Comparison of ENCODE assay signal across 1 cellular context in the genomic region with DNA sequence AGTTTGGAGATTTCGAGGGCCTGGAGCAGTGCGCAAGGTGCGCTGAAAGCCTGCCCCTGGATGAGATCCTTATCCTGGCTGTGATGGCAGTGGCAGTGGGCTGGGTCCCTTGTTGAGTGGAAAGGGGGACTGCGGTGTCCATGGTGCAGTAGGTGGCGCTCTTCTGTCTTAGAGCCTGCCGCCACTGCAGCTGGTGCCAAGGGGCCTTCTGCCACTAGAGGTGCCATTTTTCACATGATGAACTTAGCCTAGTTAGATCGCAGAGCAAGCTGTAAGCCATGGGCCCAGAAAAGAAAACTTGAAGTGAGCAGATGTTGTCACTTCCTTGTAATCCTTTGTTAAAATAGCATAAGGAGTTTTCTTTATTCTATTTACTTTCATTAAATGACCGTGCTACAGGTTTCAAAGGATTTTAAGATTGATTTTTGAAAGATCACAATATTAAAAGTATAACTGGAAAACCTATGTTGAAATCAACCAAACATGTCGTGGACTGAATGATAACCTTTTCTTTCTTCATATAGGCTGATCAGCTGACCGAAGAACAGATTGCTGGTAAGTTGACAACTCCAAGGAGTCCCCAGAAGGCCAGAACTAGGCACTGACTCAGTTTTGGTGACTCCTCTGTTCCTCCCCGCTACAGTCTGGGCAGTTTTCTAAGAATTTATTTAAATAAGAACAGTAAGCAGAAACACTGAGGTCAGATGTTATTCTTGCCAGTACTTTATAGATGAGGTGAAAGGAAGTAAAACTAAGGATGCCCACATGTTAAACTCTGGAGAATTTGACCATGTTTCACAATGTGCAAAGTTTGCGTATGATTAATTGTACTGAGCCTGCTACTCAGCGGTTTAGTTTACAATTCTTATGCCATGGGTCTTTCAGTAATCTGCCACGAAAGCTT.
TF ChIP-seq lines count a peak whose summit lies in the region.

No MANE protein-coding gene starts in this region.

TF ChIP-seq in HepG2, 621 proteins besides CTCF, POLR2A, EP300 and RAD21 (continued from another document and continues in another):
- TF ChIP-seq ZNF318 (CRISPR knock-in tag; IDR thresholded peaks at IDR 0.05) (no peak), TBX3 (IDR thresholded peaks at IDR 0.05; ENCODE audit: borderline replicate concordance) (no peak), PCBP2 (optimal IDR thresholded peaks at IDR 0.05; ENCODE audit: low read depth, low read length, poor library complexity, severe bottlenecking) (no peak), ZFP36L2 (CRISPR knock-in tag; IDR thresholded peaks at IDR 0.05) (no peak), KMT2A (CRISPR knock-in tag; IDR thresholded peaks at IDR 0.05) (peak; percentile 70; the same call in 1 of the 2 replicates), ZNF432 (CRISPR knock-in tag; IDR thresholded peaks at IDR 0.05; ENCODE audit: borderline replicate concordance) (no peak), ZMYM2 (CRISPR knock-in tag; IDR thresholded peaks at IDR 0.05) (no peak), TFE3 (CRISPR knock-in tag; IDR thresholded peaks at IDR 0.05) (peak; percentile 40; the same call in 1 of the 2 replicates), ZNF124 (CRISPR knock-in tag; IDR thresholded peaks at IDR 0.05) (0 out of 2 replicates have a peak, but pooled peaks have one; percentile 60), MAFK (conservative IDR thresholded peaks at IDR 0.05 in 1 of 2, IDR thresholded peaks at IDR 0.05 in 1 of 2; ENCODE audit: low read length in 2 of 2) (no peak), PHF21A (CRISPR knock-in tag; IDR thresholded peaks at IDR 0.05) (no peak), RCOR2 (CRISPR knock-in tag; IDR thresholded peaks at IDR 0.05) (0 out of 2 replicates have a peak, but pooled peaks have one; percentile 49), STAT5B (CRISPR knock-in tag; IDR thresholded peaks at IDR 0.05) (no peak), MED8 (CRISPR knock-in tag; IDR thresholded peaks at IDR 0.05; ENCODE audit: insufficient replicate concordance) (no peak), HDAC2 (CRISPR knock-in tag; IDR thresholded peaks at IDR 0.05) (peak; percentile 62), NR2F6 (IDR thresholded peaks at IDR 0.05) (no peak), NR2F6 (CRISPR knock-in tag; IDR thresholded peaks at IDR 0.05) (peak; percentile 56; the same call in 1 of the 2 replicates), ZNF12 (CRISPR knock-in tag; IDR thresholded peaks at IDR 0.05) (0 out of 2 replicates have a peak, but pooled peaks have one; percentile 37), NFKBIZ (CRISPR knock-in tag; IDR thresholded peaks at IDR 0.05) (no peak), ZNF550 (CRISPR knock-in tag; IDR thresholded peaks at IDR 0.05; ENCODE audit: borderline replicate concordance) (no peak), ZNF33A (CRISPR knock-in tag; IDR thresholded peaks at IDR 0.05; ENCODE audit: borderline replicate concordance) (no peak), ZNF784 (CRISPR knock-in tag; IDR thresholded peaks at IDR 0.05; ENCODE audit: borderline replicate concordance) (no peak), HNRNPLL (IDR thresholded peaks at IDR 0.05; ENCODE audit: low read depth, low read length, poor library complexity, severe bottlenecking) (peak; percentile 64), FOXP4 (CRISPR knock-in tag; IDR thresholded peaks at IDR 0.05) (no peak), IRX3 (CRISPR knock-in tag; IDR thresholded peaks at IDR 0.05; ENCODE audit: borderline replicate concordance, low read depth) (no peak), ZNF737 (CRISPR knock-in tag; IDR thresholded peaks at IDR 0.05; ENCODE audit: borderline replicate concordance) (no peak), ZNF777 (CRISPR knock-in tag; IDR thresholded peaks at IDR 0.05) (no peak), ZNF225 (CRISPR knock-in tag; IDR thresholded peaks at IDR 0.05) (no peak), ZNF746 (CRISPR knock-in tag; IDR thresholded peaks at IDR 0.05) (no peak), HIVEP1 (CRISPR knock-in tag; IDR thresholded peaks at IDR 0.05) (no peak), ARNT2 (CRISPR knock-in tag; IDR thresholded peaks at IDR 0.05; ENCODE audit: low read depth) (no peak), CENPBD1 (CRISPR knock-in tag; IDR thresholded peaks at IDR 0.05; ENCODE audit: borderline replicate concordance, low read depth) (no peak), ZNF292 (CRISPR knock-in tag; IDR thresholded peaks at IDR 0.05; ENCODE audit: borderline replicate concordance, low read depth) (no peak), ZNF672 (CRISPR knock-in tag; IDR thresholded peaks at IDR 0.05) (no peak), TSC22D2 (CRISPR knock-in tag; IDR thresholded peaks at IDR 0.05; ENCODE audit: borderline replicate concordance) (no peak)
- TF ChIP-seq, protein P1, sequence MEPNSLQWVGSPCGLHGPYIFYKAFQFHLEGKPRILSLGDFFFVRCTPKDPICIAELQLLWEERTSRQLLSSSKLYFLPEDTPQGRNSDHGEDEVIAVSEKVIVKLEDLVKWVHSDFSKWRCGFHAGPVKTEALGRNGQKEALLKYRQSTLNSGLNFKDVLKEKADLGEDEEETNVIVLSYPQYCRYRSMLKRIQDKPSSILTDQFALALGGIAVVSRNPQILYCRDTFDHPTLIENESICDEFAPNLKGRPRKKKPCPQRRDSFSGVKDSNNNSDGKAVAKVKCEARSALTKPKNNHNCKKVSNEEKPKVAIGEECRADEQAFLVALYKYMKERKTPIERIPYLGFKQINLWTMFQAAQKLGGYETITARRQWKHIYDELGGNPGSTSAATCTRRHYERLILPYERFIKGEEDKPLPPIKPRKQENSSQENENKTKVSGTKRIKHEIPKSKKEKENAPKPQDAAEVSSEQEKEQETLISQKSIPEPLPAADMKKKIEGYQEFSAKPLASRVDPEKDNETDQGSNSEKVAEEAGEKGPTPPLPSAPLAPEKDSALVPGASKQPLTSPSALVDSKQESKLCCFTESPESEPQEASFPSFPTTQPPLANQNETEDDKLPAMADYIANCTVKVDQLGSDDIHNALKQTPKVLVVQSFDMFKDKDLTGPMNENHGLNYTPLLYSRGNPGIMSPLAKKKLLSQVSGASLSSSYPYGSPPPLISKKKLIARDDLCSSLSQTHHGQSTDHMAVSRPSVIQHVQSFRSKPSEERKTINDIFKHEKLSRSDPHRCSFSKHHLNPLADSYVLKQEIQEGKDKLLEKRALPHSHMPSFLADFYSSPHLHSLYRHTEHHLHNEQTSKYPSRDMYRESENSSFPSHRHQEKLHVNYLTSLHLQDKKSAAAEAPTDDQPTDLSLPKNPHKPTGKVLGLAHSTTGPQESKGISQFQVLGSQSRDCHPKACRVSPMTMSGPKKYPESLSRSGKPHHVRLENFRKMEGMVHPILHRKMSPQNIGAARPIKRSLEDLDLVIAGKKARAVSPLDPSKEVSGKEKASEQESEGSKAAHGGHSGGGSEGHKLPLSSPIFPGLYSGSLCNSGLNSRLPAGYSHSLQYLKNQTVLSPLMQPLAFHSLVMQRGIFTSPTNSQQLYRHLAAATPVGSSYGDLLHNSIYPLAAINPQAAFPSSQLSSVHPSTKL (CRISPR knock-in tag; IDR thresholded peaks at IDR 0.05): peak; percentile 40; the same call in 1 of the 2 replicates
- TF ChIP-seq, protein P2, sequence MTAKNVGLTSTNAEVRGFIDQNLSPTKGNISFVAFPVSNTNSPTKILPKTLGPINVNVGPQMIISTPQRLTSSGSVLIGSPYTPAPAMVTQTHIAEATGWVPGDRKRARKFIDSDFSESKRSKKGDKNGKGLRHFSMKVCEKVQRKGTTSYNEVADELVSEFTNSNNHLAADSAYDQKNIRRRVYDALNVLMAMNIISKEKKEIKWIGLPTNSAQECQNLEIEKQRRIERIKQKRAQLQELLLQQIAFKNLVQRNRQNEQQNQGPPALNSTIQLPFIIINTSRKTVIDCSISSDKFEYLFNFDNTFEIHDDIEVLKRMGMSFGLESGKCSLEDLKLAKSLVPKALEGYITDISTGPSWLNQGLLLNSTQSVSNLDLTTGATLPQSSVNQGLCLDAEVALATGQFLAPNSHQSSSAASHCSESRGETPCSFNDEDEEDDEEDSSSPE (CRISPR knock-in tag; IDR thresholded peaks at IDR 0.05): 0 out of 2 replicates have a peak, but pooled peaks have one; percentile 33
- TF ChIP-seq, protein P3, sequence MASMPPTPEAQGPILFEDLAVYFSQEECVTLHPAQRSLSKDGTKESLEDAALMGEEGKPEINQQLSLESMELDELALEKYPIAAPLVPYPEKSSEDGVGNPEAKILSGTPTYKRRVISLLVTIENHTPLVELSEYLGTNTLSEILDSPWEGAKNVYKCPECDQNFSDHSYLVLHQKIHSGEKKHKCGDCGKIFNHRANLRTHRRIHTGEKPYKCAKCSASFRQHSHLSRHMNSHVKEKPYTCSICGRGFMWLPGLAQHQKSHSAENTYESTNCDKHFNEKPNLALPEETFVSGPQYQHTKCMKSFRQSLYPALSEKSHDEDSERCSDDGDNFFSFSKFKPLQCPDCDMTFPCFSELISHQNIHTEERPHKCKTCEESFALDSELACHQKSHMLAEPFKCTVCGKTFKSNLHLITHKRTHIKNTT (CRISPR knock-in tag; IDR thresholded peaks at IDR 0.05): no peak
